In genomic region chr19:39078436-39079200, GRCh38 we compare ENCODE assay signal across 12 cellular contexts. TPM values are rescaled to one million over a fixed set of nuclear protein-coding genes. Genes with fewer than 3 reads are reported as not detected.
DNase-seq lines count a peak whose midpoint lies in the region; ATAC-seq and TF ChIP-seq lines count a peak whose summit lies in the region.
"Had no signal": no experiment of that assay in that cellular context is flagged by ENCODE, and none has a peak within 500 bp of the region (broad histone marks: within the 10 kb centered on the region; RNA-seq: fewer than 3 reads in every experiment).

No MANE protein-coding gene starts in this region.

- H3K36me3 ChIP-seq in HAP-1 (replicated peaks), result no peaks in the 10 kb centered on the region
- H3K36me3 ChIP-seq: ascending aorta had no signal

- peaks cover 30% of the 10 kb centered on the region for H3K27me3 Mint-ChIP-seq in activated T-cell treated with anti-CD3 and anti-CD28 coated beads, Interleukin-2, amount 50 U/mL, for 4 hours (ENCODE audit: low read depth)

- no peak overlapping the region for H3K4me3 ChIP-seq in fibroblast of mammary gland (ENCODE audit: control insufficient read depth, low read depth, low read length)
- no peak overlapping the region for H3K4me3 ChIP-seq in HAP-1
- H3K4me3 ChIP-seq: ascending aorta had no signal

- H3K4me1 ChIP-seq in HAP-1, result no peaks in the 10 kb centered on the region; the same call in none of the 2 replicates
- H3K4me1 ChIP-seq: ascending aorta had no signal

- H3K9me3 ChIP-seq in HAP-1, result no peaks in the 10 kb centered on the region
- H3K9me3 ChIP-seq: ascending aorta had no signal

- peaks cover 20% of the 10 kb centered on the region for H3K4me1 Mint-ChIP-seq in activated T-cell treated with anti-CD3 and anti-CD28 coated beads, Interleukin-2, amount 50 U/mL, for 4 hours (ENCODE audit: low read depth)

- no peaks in the 10 kb centered on the region for H3K36me3 Mint-ChIP-seq in activated T-cell treated with anti-CD3 and anti-CD28 coated beads, Interleukin-2, amount 50 U/mL, for 4 hours (ENCODE audit: insufficient read depth)

- no peaks in the 10 kb centered on the region for H3K9me3 Mint-ChIP-seq in activated T-cell treated with anti-CD3 and anti-CD28 coated beads, Interleukin-2, amount 50 U/mL, for 4 hours
- H3K9me3 Mint-ChIP-seq: activated CD4-positive, alpha-beta T cell treated with anti-CD3 and anti-CD28 coated beads, Interleukin-2, amount 10 ng/mL, durations not matched to agents 24 days and 14 days had no signal

- no peak overlapping the region for H3K4me3 Mint-ChIP-seq in activated T-cell treated with anti-CD3 and anti-CD28 coated beads, Interleukin-2, amount 50 U/mL, for 4 hours
- H3K4me3 Mint-ChIP-seq: activated CD4-positive, alpha-beta T cell treated with anti-CD3 and anti-CD28 coated beads, Interleukin-2, amount 10 ng/mL, durations not matched to agents 24 days and 14 days had no signal

- in situ Hi-C loops in HAP-1 (cut with MboI; ENCODE audit: low sequenced_read_pairs), result no loop called here

- no peak for TF ChIP-seq CTCF in fibroblast of mammary gland (conservative IDR thresholded peaks at IDR 0.05; ENCODE audit: control insufficient read depth, insufficient read depth, low read depth, low read length)

- peaks cover 13% of the 10 kb centered on the region for H3K27me3 ChIP-seq in HAP-1 (ENCODE audit: low read depth)

- ATAC-seq in SK-N-SH treated with all-trans-retinoic acid at 6 μM for 48 hours, result peak; percentile 82
- no peak for ATAC-seq in activated T-cell treated with anti-CD3 and anti-CD28 coated beads, Interleukin-2, amount 50 U/mL, for 4 hours

- DNase-seq in GM04503 (ENCODE audit: low read depth) (peak; percentile 98), fibroblast of mammary gland (ENCODE audit: low read depth) (peak; percentile 96), renal cortical epithelial cell (ENCODE audit: low read depth) (peak; percentile 96), UCSD-AML1 (lab: John Stamatoyannopoulos, UW; ENCODE audit: unreplicated experiment) (no peak), HAP-1 (ENCODE audit: low spot score in 2 of 2) (no peak), NOMO-1 treated with dmso at 0.1 percent for 144 hours (lab: John Stamatoyannopoulos, UW; ENCODE audit: unreplicated experiment) (no peak)
- DNase-seq in activated T-cell treated with anti-CD3 and anti-CD28 coated beads, Interleukin-2, amount 50 U/mL, for 4 hours, result no peak
- DNase-seq: activated CD4-positive, alpha-beta T cell treated with anti-CD3 and anti-CD28 coated beads, Interleukin-2, amount 10 ng/mL, durations not matched to agents 24 days and 14 days; DND-41 had no signal

TF ChIP-seq in SK-N-SH treated with all-trans-retinoic acid at 6 μM for 48 hours, 23 proteins besides CTCF, POLR2A, EP300 and RAD21:
- TF ChIP-seq ISL1 (CRISPR knock-in tag; IDR thresholded peaks at IDR 0.05), result peak; percentile 20; the same call in 1 of the 2 replicates
- no peak for TF ChIP-seq ESRRG (CRISPR knock-in tag; IDR thresholded peaks at IDR 0.05)
- TF ChIP-seq TCF4 (CRISPR knock-in tag; IDR thresholded peaks at IDR 0.05; ENCODE audit: borderline replicate concordance), result no peak
- TF ChIP-seq ZFP30 (CRISPR knock-in tag; IDR thresholded peaks at IDR 0.05), result no peak
- no peak for TF ChIP-seq ZC3H10 (CRISPR knock-in tag; IDR thresholded peaks at IDR 0.05)
- TF ChIP-seq OSR1 (CRISPR knock-in tag; IDR thresholded peaks at IDR 0.05), result no peak
- no peak for TF ChIP-seq BACH2 (CRISPR knock-in tag; IDR thresholded peaks at IDR 0.05; ENCODE audit: borderline replicate concordance)
- TF ChIP-seq ZNF8 (CRISPR knock-in tag; IDR thresholded peaks at IDR 0.05), result peak; percentile 87
TF ChIP-seq in SK-N-SH treated with all-trans-retinoic acid at 6 μM for 48 hours: peak in this region for 2.

RNA-seq across cellular contexts. Expression of gene ACP7, which starts 5.5 kb away (rescaled TPM):
- not detected in 2 replicates for total RNA-seq in renal cortical epithelial cell
- total RNA-seq in activated T-cell treated with anti-CD3 and anti-CD28 coated beads, Interleukin-2, amount 50 U/mL, for 4 hours, result under 1 TPM in 1 of 3 donors, not detected in 2; 0.20 TPM
- total RNA-seq: activated CD4-positive, alpha-beta T cell treated with anti-CD3 and anti-CD28 coated beads, Interleukin-2, amount 10 ng/mL, durations not matched to agents 24 days and 14 days; ascending aorta; progenitor cell of endocrine pancreas had no signal

RNA-seq across cellular contexts. Expression of gene FBXO27, which starts 46.3 kb away (rescaled TPM):
- 5.8 and 5.9 TPM in 2 replicates for total RNA-seq in renal cortical epithelial cell
- total RNA-seq in activated T-cell treated with anti-CD3 and anti-CD28 coated beads, Interleukin-2, amount 50 U/mL, for 4 hours, result under 1 TPM; 0.18 to 0.63 (median 0.20) TPM

RNA-seq across cellular contexts. Expression of gene PAK4, which starts 47.0 kb away (rescaled TPM):
- 5.0 and 17.7 TPM in 2 replicates for total RNA-seq in renal cortical epithelial cell
- total RNA-seq in activated T-cell treated with anti-CD3 and anti-CD28 coated beads, Interleukin-2, amount 50 U/mL, for 4 hours, result 10 to 100 TPM; 21.3 to 24.4 (median 23.5) TPM

Comparison
In these comparisons a context has a peak if more than half of its experiments do, and no peak if none do; other contexts are left out.
1. DNase-seq: peak in GM04503 (single experiment), fibroblast of mammary gland (single experiment) and renal cortical epithelial cell (single experiment); none in UCSD-AML1 (single experiment), HAP-1 (0 of 2), activated T-cell treated with anti-CD3 and anti-CD28 coated beads, Interleukin-2, amount 50 U/mL, for 4 hours (single experiment) and NOMO-1 treated with dmso at 0.1 percent for 144 hours (single experiment).